ENCODE assay signal across 21 cellular contexts in the genomic region with DNA sequence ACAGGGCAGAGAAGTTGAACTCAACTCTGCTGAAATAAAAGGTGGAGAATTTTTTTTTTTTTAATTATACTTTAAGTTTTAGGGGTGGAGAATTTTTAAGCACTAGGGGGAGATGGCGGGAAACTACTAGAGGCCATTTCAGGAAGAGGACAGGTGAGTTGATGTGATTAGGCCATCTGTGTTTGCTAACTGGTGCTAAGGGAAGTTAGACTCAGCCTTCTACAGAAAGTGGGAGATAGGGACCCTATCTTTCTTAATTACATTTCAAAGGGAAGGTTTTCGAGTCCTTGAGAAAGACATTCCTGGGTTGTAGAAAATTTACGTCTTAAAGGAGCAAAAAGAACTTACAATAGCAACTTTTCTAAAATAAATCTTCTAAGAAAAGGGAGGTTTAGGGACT.
"Had no signal": no experiment of that assay in that cellular context is flagged by ENCODE, and none has a peak within 500 bp of the region (broad histone marks: within the 10 kb centered on the region; RNA-seq: fewer than 3 reads in every experiment).

No MANE protein-coding gene starts in this region.

- H2AFZ ChIP-seq: PC-9 had no signal

- H3K9me3 Mint-ChIP-seq: activated B cell treated with CpG ODN at 0.5 μM for 24 hours; activated CD4-positive, alpha-beta memory T cell treated with anti-CD3 and anti-CD28 coated beads for 36 hours; activated CD4-positive, alpha-beta T cell treated with anti-CD3 and anti-CD28 coated beads, Interleukin-2, amount 10 ng/mL, durations not matched to agents 7 days and 5 days; activated naive CD4-positive, alpha-beta T cell treated with anti-CD3 and anti-CD28 coated beads for 36 hours; activated naive CD8-positive, alpha-beta T cell treated with anti-CD3 and anti-CD28 coated beads, Interleukin-2, amount 10 ng/mL, durations not matched to agents 7 days and 5 days; T-helper 1 cell treated with Interleukin-12 subunit alpha and Interleukin-12 subunit beta and Interleukin-4 antibody, amounts not matched to agents 30 μg/mL and 1 μg/mL, for 36 hours had no signal

- DNase-seq: activated B cell treated with CpG ODN at 0.5 μM for 24 hours; activated CD4-positive, alpha-beta memory T cell treated with anti-CD3 and anti-CD28 coated beads for 36 hours; activated CD4-positive, alpha-beta T cell treated with anti-CD3 and anti-CD28 coated beads, Interleukin-2, amount 10 ng/mL, durations not matched to agents 7 days and 5 days; activated CD8-positive, alpha-beta memory T cell treated with anti-CD3 and anti-CD28 coated beads for 24 hours; activated gamma-delta T cell; activated naive CD4-positive, alpha-beta T cell treated with anti-CD3 and anti-CD28 coated beads for 36 hours; activated naive CD8-positive, alpha-beta T cell treated with anti-CD3 and anti-CD28 coated beads, Interleukin-2, amount 10 ng/mL, durations not matched to agents 7 days and 5 days; activated T-cell treated with anti-CD3 and anti-CD28 coated beads, Interleukin-2, amount 50 U/mL, for 4 hours; adrenal gland; anterior cingulate cortex; central memory CD4-positive, alpha-beta T cell; KG1; NCI-H1092; NCI-H1417; NCI-H1930; NCI-H510A treated with DMSO at 0.1 percent for 48 hours; NCI-H69; PC-9; SHP77 treated with DMSO at 0.1 percent for 48 hours had no signal

- H3K4me3 ChIP-seq: adrenal gland, breast epithelium, PC-9 had no signal

- H3K36me3 ChIP-seq: adrenal gland, breast epithelium had no signal

- H3K9me3 ChIP-seq: adrenal gland, breast epithelium had no signal

- H3K36me3 Mint-ChIP-seq: activated CD4-positive, alpha-beta memory T cell treated with anti-CD3 and anti-CD28 coated beads for 36 hours; activated naive CD8-positive, alpha-beta T cell treated with anti-CD3 and anti-CD28 coated beads, Interleukin-2, amount 10 ng/mL, durations not matched to agents 7 days and 5 days had no signal

- H3K4me3 Mint-ChIP-seq: activated B cell treated with CpG ODN at 0.5 μM for 24 hours; activated CD4-positive, alpha-beta memory T cell treated with anti-CD3 and anti-CD28 coated beads for 36 hours; activated CD4-positive, alpha-beta T cell treated with anti-CD3 and anti-CD28 coated beads, Interleukin-2, amount 10 ng/mL, durations not matched to agents 7 days and 5 days; activated naive CD4-positive, alpha-beta T cell treated with anti-CD3 and anti-CD28 coated beads for 36 hours; activated naive CD8-positive, alpha-beta T cell treated with anti-CD3 and anti-CD28 coated beads, Interleukin-2, amount 10 ng/mL, durations not matched to agents 7 days and 5 days; activated T-cell treated with anti-CD3 and anti-CD28 coated beads, Interleukin-2, amount 50 U/mL, for 4 hours; T-helper 1 cell treated with Interleukin-12 subunit alpha and Interleukin-12 subunit beta and Interleukin-4 antibody, amounts not matched to agents 30 μg/mL and 1 μg/mL, for 36 hours had no signal

- H3K4me1 Mint-ChIP-seq: activated B cell treated with CpG ODN at 0.5 μM for 24 hours; activated CD4-positive, alpha-beta T cell treated with anti-CD3 and anti-CD28 coated beads, Interleukin-2, amount 10 ng/mL, durations not matched to agents 7 days and 5 days; activated naive CD8-positive, alpha-beta T cell treated with anti-CD3 and anti-CD28 coated beads, Interleukin-2, amount 10 ng/mL, durations not matched to agents 7 days and 5 days had no signal

- ATAC-seq: activated T-cell treated with anti-CD3 and anti-CD28 coated beads, Interleukin-2, amount 50 U/mL, for 4 hours had no signal

- H3K27me3 ChIP-seq: adrenal gland, breast epithelium had no signal

- H3K27me3 Mint-ChIP-seq: activated B cell treated with CpG ODN at 0.5 μM for 24 hours; activated CD4-positive, alpha-beta memory T cell treated with anti-CD3 and anti-CD28 coated beads for 36 hours; activated CD4-positive, alpha-beta T cell treated with anti-CD3 and anti-CD28 coated beads, Interleukin-2, amount 10 ng/mL, durations not matched to agents 7 days and 5 days; activated naive CD8-positive, alpha-beta T cell treated with anti-CD3 and anti-CD28 coated beads, Interleukin-2, amount 10 ng/mL, durations not matched to agents 7 days and 5 days had no signal

- H3K27ac Mint-ChIP-seq: activated B cell treated with CpG ODN at 0.5 μM for 24 hours; activated CD4-positive, alpha-beta memory T cell treated with anti-CD3 and anti-CD28 coated beads for 36 hours; activated CD4-positive, alpha-beta T cell treated with anti-CD3 and anti-CD28 coated beads, Interleukin-2, amount 10 ng/mL, durations not matched to agents 7 days and 5 days; activated naive CD4-positive, alpha-beta T cell treated with anti-CD3 and anti-CD28 coated beads for 36 hours; activated naive CD8-positive, alpha-beta T cell treated with anti-CD3 and anti-CD28 coated beads, Interleukin-2, amount 10 ng/mL, durations not matched to agents 7 days and 5 days; T-helper 1 cell treated with Interleukin-12 subunit alpha and Interleukin-12 subunit beta and Interleukin-4 antibody, amounts not matched to agents 30 μg/mL and 1 μg/mL, for 36 hours had no signal

- H3K4me1 ChIP-seq: adrenal gland, breast epithelium had no signal

- H3K27ac ChIP-seq: adrenal gland, breast epithelium, PC-9 had no signal

- H3K4me2 ChIP-seq: PC-9 had no signal
